16 cellular contexts compared by ENCODE assay signal in the genomic region with DNA sequence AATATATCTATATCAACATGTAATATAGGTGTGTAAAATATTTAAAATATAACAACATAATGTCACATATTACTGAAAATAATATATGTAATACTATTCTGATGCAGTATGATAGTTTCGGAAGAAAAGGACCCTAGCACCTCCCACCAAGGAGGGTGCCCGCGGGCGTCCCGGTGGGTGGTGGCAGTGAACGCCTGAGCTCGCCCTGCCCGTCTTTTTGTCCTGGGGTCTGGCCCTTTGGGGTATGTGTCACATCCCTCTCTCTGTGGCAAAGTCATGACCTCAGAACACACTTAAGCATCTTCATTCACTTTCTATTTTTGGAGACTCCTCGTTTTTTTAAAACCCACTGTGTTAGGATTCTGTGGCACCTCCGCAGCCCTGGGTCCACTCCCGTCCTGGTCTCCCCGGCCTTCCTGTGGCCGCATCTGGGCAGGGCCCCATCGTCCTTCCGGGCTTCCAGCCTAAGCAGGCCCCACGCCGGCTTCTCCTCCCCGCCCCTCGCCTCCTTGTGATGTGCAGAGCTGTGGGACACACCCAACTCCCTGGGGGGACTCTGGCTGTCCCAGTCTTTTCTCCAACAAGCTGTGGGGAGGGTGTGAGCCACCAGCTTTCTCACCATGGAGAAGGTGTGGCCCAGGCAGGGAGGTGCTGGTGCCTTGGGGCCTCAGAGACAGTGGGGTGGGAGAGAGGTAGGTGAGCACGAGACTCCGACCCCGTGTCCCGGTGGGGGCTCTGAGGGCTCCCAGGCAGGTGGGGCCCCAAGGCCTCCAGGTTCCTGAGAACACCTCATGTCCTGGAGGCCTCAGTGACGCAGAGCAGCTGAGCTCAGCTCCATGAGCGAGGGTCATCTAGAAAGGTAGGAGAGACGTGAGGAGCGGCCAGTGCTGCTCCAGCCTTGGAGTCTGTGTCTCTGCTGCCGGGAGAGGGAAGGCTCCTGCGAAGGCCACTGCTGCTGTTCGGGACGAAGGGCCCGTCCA. TPM values are rescaled to one million over a fixed set of nuclear protein-coding genes. Genes with fewer than 3 reads are reported as not detected.
DNase-seq lines count a peak whose midpoint lies in the region; ATAC-seq and TF ChIP-seq lines count a peak whose summit lies in the region.
"Had no signal": no experiment of that assay in that cellular context is flagged by ENCODE, and none has a peak within 500 bp of the region (broad histone marks: within the 10 kb centered on the region; RNA-seq: fewer than 3 reads in every experiment).

No MANE protein-coding gene starts in this region.

- H3K27me3 ChIP-seq in mammary epithelial cell (ENCODE audit: insufficient read depth, low read length), result no peaks in the 10 kb centered on the region
- no peaks in the 10 kb centered on the region for H3K27me3 ChIP-seq in esophagus squamous epithelium
- H3K27me3 ChIP-seq in transverse colon, result no peaks in the 10 kb centered on the region

- no peaks in the 10 kb centered on the region for H4K20me1 ChIP-seq in mammary epithelial cell (ENCODE audit: insufficient read depth, low read length)

- ATAC-seq in naive B cell (ENCODE audit: low read depth in 2 of 2) (no peak), HG03439 (IDR thresholded peaks at IDR 0.05; ENCODE audit: unreplicated experiment) (no peak)
- ATAC-seq: sciatic nerve, SK-N-SH treated with all-trans-retinoic acid at 6 μM for 48 hours had no signal

- no peak for DNase-seq in MCF 10A (ENCODE audit: unreplicated experiment)
- DNase-seq in mammary epithelial cell, result no peak
- DNase-seq in esophagus squamous epithelium (lab: John Stamatoyannopoulos, UW), result no peak
- no peak for DNase-seq in naive B cell
- no peak for DNase-seq in transverse colon
- DNase-seq in NCI-H1436 (lab: John Stamatoyannopoulos, UW), result no peak
- DNase-seq in COLO668 (lab: John Stamatoyannopoulos, UW; ENCODE audit: unreplicated experiment), result no peak
- DNase-seq: activated B cell treated with CpG ODN at 0.5 μM for 24 hours; amygdala; effector CD4-positive, alpha-beta T cell; NCI-H2029 treated with DMSO at 0.1 percent for 48 hours; NK-92 treated with Interleukin-12 subunit alpha and Interleukin-12 subunit beta, amount 100 ng/mL, for 24 hours had no signal

- H3K36me3 Mint-ChIP-seq in MCF 10A (ENCODE audit: insufficient read depth, unreplicated experiment) (peaks cover 10% of the 10 kb centered on the region), naive B cell (peaks cover 0 to 10% of the 10 kb centered on the region in 2 donors)

- H3K79me2 ChIP-seq in mammary epithelial cell (ENCODE audit: insufficient read depth, low read length), result peaks cover 19% of the 10 kb centered on the region

- H3K27me3 Mint-ChIP-seq in MCF 10A (ENCODE audit: insufficient read depth, unreplicated experiment) (no peaks in the 10 kb centered on the region), naive B cell (no peaks in the 10 kb centered on the region)
- H3K27me3 Mint-ChIP-seq: activated B cell treated with CpG ODN at 0.5 μM for 24 hours had no signal

- peak overlapping the region; percentile 27 for H3K27ac Mint-ChIP-seq in MCF 10A (ENCODE audit: low read depth, unreplicated experiment)
- peak overlapping the region in 4 of 6 donors; percentile 46 to 73 (median 61) for H3K27ac Mint-ChIP-seq in naive B cell
- H3K27ac Mint-ChIP-seq: activated B cell treated with CpG ODN at 0.5 μM for 24 hours had no signal

- H3K4me3 ChIP-seq in mammary epithelial cell (replicated peaks in 1 of 3; ENCODE audit: insufficient read depth in 1 of 3, low read depth in 2 of 3, low read length in 3 of 3) (no peak overlapping the region), esophagus squamous epithelium (no peak overlapping the region), transverse colon (no peak overlapping the region)

- BruUV-seq in MCF 10A (replicated peaks; lab: Mats Ljungman, UMichigan) (no TSS peak), mammary epithelial cell (replicated peaks; lab: Mats Ljungman, UMichigan) (no TSS peak)

- no peak overlapping the region for H3K4me2 ChIP-seq in mammary epithelial cell (ENCODE audit: insufficient read depth, low read depth, low read length)

- no peak overlapping the region for H2AFZ ChIP-seq in mammary epithelial cell (ENCODE audit: low read depth, low read length)

- no peaks in the 10 kb centered on the region for H3K36me3 ChIP-seq in mammary epithelial cell (ENCODE audit: insufficient read depth, low read length)
- peaks cover 0 to 25% (median 0%) of the 10 kb centered on the region in 3 donors for H3K36me3 ChIP-seq in esophagus squamous epithelium
- H3K36me3 ChIP-seq in transverse colon, result no peaks in the 10 kb centered on the region

- WGBS in mammary epithelial cell (ENCODE audit: low coverage, missing lambda C conversion rate), result 91% methylated on average over 18 of the region's 32 CpGs
- 57 to 79% methylated on average over 21 to 25 of the region's 32 CpGs for WGBS in esophagus squamous epithelium, 2 donors
- 79 to 90% methylated on average over 8 to 32 of the region's 32 CpGs for WGBS in transverse colon (ENCODE audit: low coverage in 1 of 2), 2 donors

- CTCF ChIA-PET in MCF 10A (lab: Yijun Ruan, JAX) (interaction anchor here (0.6 to 1.1 kb wide), 2 partner anchors 26 to 32 kb away, joined by 3 to 4 read pairs; no protein-coding TSS in a partner anchor), mammary epithelial cell (lab: Charles Lee; ENCODE audit: low non-redundant PET) (no interaction called here)

- H3K9me3 ChIP-seq in mammary epithelial cell (replicated peaks; ENCODE audit: insufficient read depth, low read length) (no peaks in the 10 kb centered on the region), esophagus squamous epithelium (no peaks in the 10 kb centered on the region), transverse colon (no peaks in the 10 kb centered on the region)

- intact Hi-C loops in MCF 10A (cut with micrococcal nuclease) (no loop called here), mammary epithelial cell (cut with micrococcal nuclease) (no loop called here), esophagus squamous epithelium (cut with DNase I) (no loop called here), transverse colon (cut with DNase I; ENCODE audit: low total_unique reads) (no loop called here)

- no peaks in the 10 kb centered on the region for H3K9me3 Mint-ChIP-seq in MCF 10A (ENCODE audit: unreplicated experiment)
- H3K9me3 Mint-ChIP-seq in naive B cell, result no peaks in the 10 kb centered on the region
- H3K9me3 Mint-ChIP-seq: activated B cell treated with CpG ODN at 0.5 μM for 24 hours had no signal

- no peak for TF ChIP-seq EP300 in transverse colon (IDR thresholded peaks at IDR 0.05; ENCODE audit: low read depth)

- H3K9ac ChIP-seq in mammary epithelial cell (ENCODE audit: insufficient read depth, low read length), result no peak overlapping the region

- H3K4me3 Mint-ChIP-seq in MCF 10A (ENCODE audit: unreplicated experiment) (no peak overlapping the region), naive B cell (peak overlapping the region in 1 of 8 donors; percentile 37)
- H3K4me3 Mint-ChIP-seq: activated B cell treated with CpG ODN at 0.5 μM for 24 hours had no signal

- TF ChIP-seq CTCF in MCF 10A (IDR thresholded peaks at IDR 0.05; ENCODE audit: unreplicated experiment) (no peak), mammary epithelial cell (conservative IDR thresholded peaks at IDR 0.05 in 1 of 2, IDR thresholded peaks at IDR 0.05 in 1 of 2; ENCODE audit: extremely low read depth in 1 of 2, insufficient read depth in 1 of 2, low read depth in 1 of 2, low read length in 2 of 2) (no peak), esophagus squamous epithelium (IDR thresholded peaks at IDR 0.05) (no peak), transverse colon (IDR thresholded peaks at IDR 0.05) (no peak)

- H3K4me1 ChIP-seq in mammary epithelial cell (ENCODE audit: insufficient read depth, low read length) (peaks cover 4% of the 10 kb centered on the region), esophagus squamous epithelium (peaks cover 56 to 99% (median 65%) of the 10 kb centered on the region in 3 donors), transverse colon (peaks cover 39 to 82% (median 73%) of the 10 kb centered on the region in 4 donors)

- dilution Hi-C loops in mammary epithelial cell (cut with HindIII; ENCODE audit: low sequenced_read_pairs), result no loop called here

- POLR2A ChIA-PET in MCF 10A (lab: Yijun Ruan, JAX), result no interaction called here

- TF ChIP-seq POLR2A in esophagus squamous epithelium (IDR thresholded peaks at IDR 0.05) (no peak), transverse colon (IDR thresholded peaks at IDR 0.05) (no peak)

- peaks cover 24% of the 10 kb centered on the region for H3K4me1 Mint-ChIP-seq in MCF 10A (ENCODE audit: insufficient read depth, unreplicated experiment)
- H3K4me1 Mint-ChIP-seq in naive B cell, result peaks cover 33 to 43% (median 36%) of the 10 kb centered on the region in 3 donors

- H3K27ac ChIP-seq in mammary epithelial cell (ENCODE audit: insufficient read depth, low read depth, low read length), result no peak overlapping the region
- H3K27ac ChIP-seq in esophagus squamous epithelium, result peak overlapping the region; percentile 70 to 93 (median 88)
- H3K27ac ChIP-seq in transverse colon, result peak overlapping the region; percentile 91 to 97 (median 95)
- H3K27ac ChIP-seq: 22Rv1 had no signal

- in situ Hi-C loops in mammary epithelial cell (cut with MboI; ENCODE audit: low sequenced_read_pairs in 2 of 2), result no loop called here
- in situ Hi-C loops in transverse colon (cut with MboI; ENCODE audit: low pct_ligation_motif_present in 1 of 4, low pct_unique_long_range_greater_than_20kb in 1 of 4, low sequenced_read_pairs in 3 of 4), result no loop called here

RNA-seq across cellular contexts. Expression of a gene that starts 16.5 kb away (rescaled TPM):
- 10.0 and 13.0 TPM in 2 replicates for total RNA-seq in MCF 10A (2022)
- total RNA-seq in mammary epithelial cell, result 10 to 100 TPM; 10.7 to 12.3 TPM
- 4.3 TPM for polyA plus RNA-seq in mammary epithelial cell
- 2.8 TPM for polyA minus RNA-seq in mammary epithelial cell
- total RNA-seq in esophagus squamous epithelium, result 10 to 100 TPM; 14.9 to 27.3 (median 16.7) TPM
- 10 to 100 TPM in 1 of 6 donors, 1 to 10 TPM in 5; 3.3 to 10.3 (median 6.2) TPM for polyA plus RNA-seq in naive B cell (ENCODE audit: low read depth in 6 of 6)
- 100 to 1,000 TPM in 1 of 4 donors, 10 to 100 TPM in 3; 45.9 to 129 (median 61.2) TPM for total RNA-seq in transverse colon
